2 cellular contexts compared by ENCODE assay signal in the genomic region with DNA sequence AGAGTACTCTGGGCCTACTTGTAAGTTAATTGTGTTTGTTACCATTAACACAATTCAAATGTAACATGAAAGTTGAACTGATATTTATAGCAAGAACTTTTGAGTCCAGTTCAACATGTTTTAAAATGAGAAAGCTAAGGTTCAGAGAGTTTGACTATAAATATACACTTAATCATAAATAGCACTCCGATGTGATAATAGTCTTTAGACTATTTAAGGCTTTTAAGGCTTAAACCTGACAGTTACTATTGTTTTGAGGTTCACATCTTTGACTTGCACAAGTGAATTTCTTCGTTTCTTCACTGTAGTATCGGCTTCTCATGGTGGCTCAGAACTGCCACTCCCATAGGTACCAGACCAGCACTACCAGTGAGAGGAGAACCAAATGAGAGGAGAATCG.
TF ChIP-seq lines count a peak whose summit lies in the region.

No MANE protein-coding gene starts in this region.

TF ChIP-seq in IMR-90, 13 proteins besides CTCF, POLR2A, EP300 and RAD21:
- TF ChIP-seq, protein P1, sequence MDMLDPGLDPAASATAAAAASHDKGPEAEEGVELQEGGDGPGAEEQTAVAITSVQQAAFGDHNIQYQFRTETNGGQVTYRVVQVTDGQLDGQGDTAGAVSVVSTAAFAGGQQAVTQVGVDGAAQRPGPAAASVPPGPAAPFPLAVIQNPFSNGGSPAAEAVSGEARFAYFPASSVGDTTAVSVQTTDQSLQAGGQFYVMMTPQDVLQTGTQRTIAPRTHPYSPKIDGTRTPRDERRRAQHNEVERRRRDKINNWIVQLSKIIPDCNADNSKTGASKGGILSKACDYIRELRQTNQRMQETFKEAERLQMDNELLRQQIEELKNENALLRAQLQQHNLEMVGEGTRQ (IDR thresholded peaks at IDR 0.05; ENCODE audit: low read depth, low read length): no peak
- TF ChIP-seq CEBPB (IDR thresholded peaks at IDR 0.05; ENCODE audit: low read depth, low read length): no peak
- no peak for TF ChIP-seq MAFK (IDR thresholded peaks at IDR 0.05; ENCODE audit: low read depth, low read length)
- no peak for TF ChIP-seq CHD1 (IDR thresholded peaks at IDR 0.05; ENCODE audit: low read depth, low read length)
- no peak for TF ChIP-seq RCOR1 (IDR thresholded peaks at IDR 0.05; ENCODE audit: insufficient replicate concordance, low read length)
- no peak for TF ChIP-seq SMC3 (IDR thresholded peaks at IDR 0.05; ENCODE audit: low read depth, low read length)
- TF ChIP-seq, protein P2, sequence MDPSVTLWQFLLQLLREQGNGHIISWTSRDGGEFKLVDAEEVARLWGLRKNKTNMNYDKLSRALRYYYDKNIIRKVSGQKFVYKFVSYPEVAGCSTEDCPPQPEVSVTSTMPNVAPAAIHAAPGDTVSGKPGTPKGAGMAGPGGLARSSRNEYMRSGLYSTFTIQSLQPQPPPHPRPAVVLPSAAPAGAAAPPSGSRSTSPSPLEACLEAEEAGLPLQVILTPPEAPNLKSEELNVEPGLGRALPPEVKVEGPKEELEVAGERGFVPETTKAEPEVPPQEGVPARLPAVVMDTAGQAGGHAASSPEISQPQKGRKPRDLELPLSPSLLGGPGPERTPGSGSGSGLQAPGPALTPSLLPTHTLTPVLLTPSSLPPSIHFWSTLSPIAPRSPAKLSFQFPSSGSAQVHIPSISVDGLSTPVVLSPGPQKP (IDR thresholded peaks at IDR 0.05; ENCODE audit: borderline replicate concordance, low read depth, low read length): no peak
- TF ChIP-seq FOS (IDR thresholded peaks at IDR 0.05; ENCODE audit: low read depth, low read length): no peak

TF ChIP-seq in WTC11, 78 proteins besides CTCF, POLR2A, EP300 and RAD21:
- TF ChIP-seq JUN (CRISPR knock-in tag; IDR thresholded peaks at IDR 0.05) (no peak), GABPB1 (CRISPR knock-in tag; IDR thresholded peaks at IDR 0.05) (no peak), ZNF138 (CRISPR knock-in tag; conservative IDR thresholded peaks at IDR 0.05) (no peak), TCF7 (CRISPR knock-in tag; IDR thresholded peaks at IDR 0.05; ENCODE audit: low read depth) (no peak), OVOL2 (CRISPR knock-in tag; IDR thresholded peaks at IDR 0.05; ENCODE audit: borderline replicate concordance) (no peak), FOXK1 (CRISPR knock-in tag; IDR thresholded peaks at IDR 0.05) (no peak), NFE2L1 (CRISPR knock-in tag; IDR thresholded peaks at IDR 0.05) (no peak), ZNF232 (CRISPR knock-in tag; IDR thresholded peaks at IDR 0.05) (no peak), TEAD4 (CRISPR knock-in tag; IDR thresholded peaks at IDR 0.05) (no peak), ZNF317 (CRISPR knock-in tag; IDR thresholded peaks at IDR 0.05; ENCODE audit: borderline replicate concordance, low read depth) (no peak), GRHL2 (CRISPR knock-in tag; IDR thresholded peaks at IDR 0.05; ENCODE audit: insufficient replicate concordance, severe bottlenecking) (no peak)
- TF ChIP-seq, protein P3, sequence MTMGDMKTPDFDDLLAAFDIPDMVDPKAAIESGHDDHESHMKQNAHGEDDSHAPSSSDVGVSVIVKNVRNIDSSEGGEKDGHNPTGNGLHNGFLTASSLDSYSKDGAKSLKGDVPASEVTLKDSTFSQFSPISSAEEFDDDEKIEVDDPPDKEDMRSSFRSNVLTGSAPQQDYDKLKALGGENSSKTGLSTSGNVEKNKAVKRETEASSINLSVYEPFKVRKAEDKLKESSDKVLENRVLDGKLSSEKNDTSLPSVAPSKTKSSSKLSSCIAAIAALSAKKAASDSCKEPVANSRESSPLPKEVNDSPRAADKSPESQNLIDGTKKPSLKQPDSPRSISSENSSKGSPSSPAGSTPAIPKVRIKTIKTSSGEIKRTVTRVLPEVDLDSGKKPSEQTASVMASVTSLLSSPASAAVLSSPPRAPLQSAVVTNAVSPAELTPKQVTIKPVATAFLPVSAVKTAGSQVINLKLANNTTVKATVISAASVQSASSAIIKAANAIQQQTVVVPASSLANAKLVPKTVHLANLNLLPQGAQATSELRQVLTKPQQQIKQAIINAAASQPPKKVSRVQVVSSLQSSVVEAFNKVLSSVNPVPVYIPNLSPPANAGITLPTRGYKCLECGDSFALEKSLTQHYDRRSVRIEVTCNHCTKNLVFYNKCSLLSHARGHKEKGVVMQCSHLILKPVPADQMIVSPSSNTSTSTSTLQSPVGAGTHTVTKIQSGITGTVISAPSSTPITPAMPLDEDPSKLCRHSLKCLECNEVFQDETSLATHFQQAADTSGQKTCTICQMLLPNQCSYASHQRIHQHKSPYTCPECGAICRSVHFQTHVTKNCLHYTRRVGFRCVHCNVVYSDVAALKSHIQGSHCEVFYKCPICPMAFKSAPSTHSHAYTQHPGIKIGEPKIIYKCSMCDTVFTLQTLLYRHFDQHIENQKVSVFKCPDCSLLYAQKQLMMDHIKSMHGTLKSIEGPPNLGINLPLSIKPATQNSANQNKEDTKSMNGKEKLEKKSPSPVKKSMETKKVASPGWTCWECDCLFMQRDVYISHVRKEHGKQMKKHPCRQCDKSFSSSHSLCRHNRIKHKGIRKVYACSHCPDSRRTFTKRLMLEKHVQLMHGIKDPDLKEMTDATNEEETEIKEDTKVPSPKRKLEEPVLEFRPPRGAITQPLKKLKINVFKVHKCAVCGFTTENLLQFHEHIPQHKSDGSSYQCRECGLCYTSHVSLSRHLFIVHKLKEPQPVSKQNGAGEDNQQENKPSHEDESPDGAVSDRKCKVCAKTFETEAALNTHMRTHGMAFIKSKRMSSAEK (CRISPR knock-in tag; IDR thresholded peaks at IDR 0.05; ENCODE audit: borderline replicate concordance): no peak
- TF ChIP-seq, protein P4, sequence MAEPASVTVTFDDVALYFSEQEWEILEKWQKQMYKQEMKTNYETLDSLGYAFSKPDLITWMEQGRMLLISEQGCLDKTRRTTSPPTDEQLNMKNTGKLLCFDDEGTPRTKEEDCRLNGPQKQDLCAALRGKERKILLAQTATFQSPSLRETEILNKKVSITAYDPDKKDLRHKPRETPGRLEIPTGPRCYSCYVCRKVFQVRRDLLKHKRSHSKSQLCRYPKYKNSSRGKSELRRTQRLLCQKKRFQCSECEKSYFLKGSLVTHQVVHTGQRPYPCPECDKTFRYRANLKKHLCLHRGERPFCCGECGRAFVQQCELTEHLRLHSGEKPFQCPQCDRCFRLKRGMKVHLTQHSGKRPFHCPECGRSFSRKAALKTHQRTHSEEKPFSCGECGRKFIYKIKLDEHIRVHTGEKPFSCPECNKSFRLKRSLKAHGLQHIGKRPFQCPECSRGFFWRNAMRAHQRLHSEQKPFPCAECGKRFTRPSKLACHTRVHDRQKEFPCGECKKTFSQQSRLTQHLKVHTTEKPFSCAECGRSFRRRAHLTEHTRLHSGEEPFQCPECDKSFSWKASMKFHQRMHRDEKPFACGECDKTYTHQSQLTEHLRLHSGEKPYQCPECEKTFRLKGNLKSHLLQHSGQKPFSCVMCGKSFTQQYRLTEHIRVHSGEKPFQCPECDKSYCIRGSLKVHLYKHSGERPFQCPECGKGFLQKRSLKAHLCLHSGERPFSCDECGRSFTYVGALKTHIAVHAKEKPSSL (CRISPR knock-in tag; conservative IDR thresholded peaks at IDR 0.05): no peak
- TF ChIP-seq, protein P1 (CRISPR knock-in tag; IDR thresholded peaks at IDR 0.05): no peak
- TF ChIP-seq, protein P5, sequence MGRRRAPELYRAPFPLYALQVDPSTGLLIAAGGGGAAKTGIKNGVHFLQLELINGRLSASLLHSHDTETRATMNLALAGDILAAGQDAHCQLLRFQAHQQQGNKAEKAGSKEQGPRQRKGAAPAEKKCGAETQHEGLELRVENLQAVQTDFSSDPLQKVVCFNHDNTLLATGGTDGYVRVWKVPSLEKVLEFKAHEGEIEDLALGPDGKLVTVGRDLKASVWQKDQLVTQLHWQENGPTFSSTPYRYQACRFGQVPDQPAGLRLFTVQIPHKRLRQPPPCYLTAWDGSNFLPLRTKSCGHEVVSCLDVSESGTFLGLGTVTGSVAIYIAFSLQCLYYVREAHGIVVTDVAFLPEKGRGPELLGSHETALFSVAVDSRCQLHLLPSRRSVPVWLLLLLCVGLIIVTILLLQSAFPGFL (CRISPR knock-in tag; IDR thresholded peaks at IDR 0.05; ENCODE audit: borderline replicate concordance): no peak
- TF ChIP-seq, protein P6, sequence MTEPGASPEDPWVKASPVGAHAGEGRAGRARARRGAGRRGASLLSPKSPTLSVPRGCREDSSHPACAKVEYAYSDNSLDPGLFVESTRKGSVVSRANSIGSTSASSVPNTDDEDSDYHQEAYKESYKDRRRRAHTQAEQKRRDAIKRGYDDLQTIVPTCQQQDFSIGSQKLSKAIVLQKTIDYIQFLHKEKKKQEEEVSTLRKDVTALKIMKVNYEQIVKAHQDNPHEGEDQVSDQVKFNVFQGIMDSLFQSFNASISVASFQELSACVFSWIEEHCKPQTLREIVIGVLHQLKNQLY (CRISPR knock-in tag; IDR thresholded peaks at IDR 0.05): no peak
